In the genomic region with DNA sequence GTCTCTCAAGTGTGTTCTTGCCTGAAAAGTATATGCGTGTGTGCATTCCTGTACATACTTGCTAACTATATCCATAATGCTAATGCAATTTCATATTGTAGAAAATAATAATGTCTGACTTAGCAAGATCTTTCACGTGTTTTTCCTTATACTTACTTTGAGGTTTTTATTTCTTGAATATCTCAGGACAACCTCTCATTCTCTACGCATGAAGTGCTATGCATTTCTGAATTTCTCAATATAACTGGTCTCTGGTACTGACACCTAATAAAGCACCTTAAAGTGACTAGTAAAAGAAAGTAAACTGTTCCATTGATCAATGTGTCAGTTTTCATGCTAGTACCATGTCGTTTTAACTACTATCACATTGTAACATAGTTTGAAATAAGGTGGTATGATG, we compare ENCODE assay signal across 34 cellular contexts.
DNase-seq lines count a peak whose midpoint lies in the region; ATAC-seq, FAIRE-seq and TF ChIP-seq lines count a peak whose summit lies in the region.
"Had no signal": no experiment of that assay in that cellular context is flagged by ENCODE, and none has a peak within 500 bp of the region (broad histone marks: within the 10 kb centered on the region; RNA-seq: fewer than 3 reads in every experiment).

No MANE protein-coding gene starts in this region.

- H2BK5ac ChIP-seq in mesendoderm (ENCODE audit: low read length) = no peak overlapping the region

- no peak for TF ChIP-seq POLR2A in H54 (IDR thresholded peaks at IDR 0.05; ENCODE audit: low read depth, low read length)
- no peak for TF ChIP-seq POLR2A in K562 (conservative IDR thresholded peaks at IDR 0.05)

- no peaks in the 10 kb centered on the region for H3K9me3 ChIP-seq in Karpas-422 (ENCODE audit: low read length)
- H3K9me3 ChIP-seq in SU-DHL-6 (ENCODE audit: insufficient read depth, low read length) = no peaks in the 10 kb centered on the region
- H3K9me3 ChIP-seq in K562 (replicated peaks; ENCODE audit: control insufficient read depth, insufficient read depth, low read depth, low read length) = 0 out of 2 replicates have a peak, but pooled peaks cover 7% of the 10 kb centered on the region
- H3K9me3 ChIP-seq: A549; BE2C; BLaER1; BLaER1 treated with 17β-estradiol and CSF1 and Interleukin-3, amounts not matched to agents 10 nM and 100 nM; Caco-2 had no signal

- no peaks in the 10 kb centered on the region for H3F3A ChIP-seq in SU-DHL-6 (ENCODE audit: insufficient read depth)

- H3K79me2 ChIP-seq in Karpas-422 (ENCODE audit: low read length) (no peaks in the 10 kb centered on the region), SU-DHL-6 (ENCODE audit: insufficient read depth, low read length) (no peaks in the 10 kb centered on the region), K562 (ENCODE audit: control insufficient read depth, insufficient read depth, low read length) (peaks cover 99% of the 10 kb centered on the region), mesendoderm (ENCODE audit: control insufficient read depth, insufficient read depth, low read length) (no peaks in the 10 kb centered on the region)

- H2BK15ac ChIP-seq in mesendoderm (replicated peaks; ENCODE audit: low read depth) = no peak overlapping the region

- 3% methylated on average over 4 of the region's 4 CpGs for WGBS in K562 (ENCODE audit: insufficient coverage, low coverage, missing lambda C conversion rate)
- WGBS in mesendoderm (ENCODE audit: extremely low coverage, insufficient coverage, low lambda C conversion rate) = no CpG with 5 or more reads among the region's 4 CpGs

- H4K5ac ChIP-seq in mesendoderm (ENCODE audit: low read length) = no peak overlapping the region

- no peak overlapping the region for H2BK120ac ChIP-seq in mesendoderm (ENCODE audit: low read depth, low read length)

- CTCF ChIA-PET in K562 (lab: Yijun Ruan, JAX; ENCODE audit: low intra/inter-chr PET ratio) = no interaction called here

- H3K36me3 ChIP-seq in Karpas-422 (ENCODE audit: insufficient read depth, low read length) (no peaks in the 10 kb centered on the region), SU-DHL-6 (ENCODE audit: low read length) (peaks cover 4% of the 10 kb centered on the region; the same call in 1 of the 2 replicates), K562 (ENCODE audit: control insufficient read depth, insufficient read depth, low read length) (peaks cover 16% of the 10 kb centered on the region; the same call in 1 of the 3 replicates), mesendoderm (ENCODE audit: control insufficient read depth, insufficient read depth, low read length) (no peaks in the 10 kb centered on the region)
- H3K36me3 ChIP-seq: BE2C; BLaER1; BLaER1 treated with 17β-estradiol and CSF1 and Interleukin-3, amounts not matched to agents 10 nM and 100 nM had no signal

- intact Hi-C loops in K562 (cut with micrococcal nuclease) = no loop called here

- H3K27me3 ChIP-seq in Karpas-422 (ENCODE audit: low read length) = no peaks in the 10 kb centered on the region
- no peaks in the 10 kb centered on the region for H3K27me3 ChIP-seq in SU-DHL-6 (ENCODE audit: low read length)
- no peaks in the 10 kb centered on the region for H3K27me3 ChIP-seq in K562 (ENCODE audit: control insufficient read depth in 2 of 2, insufficient read depth in 2 of 2, low read length in 2 of 2)
- H3K27me3 ChIP-seq in mesendoderm (ENCODE audit: insufficient read depth, low read length, poor library complexity) = no peaks in the 10 kb centered on the region
- H3K27me3 ChIP-seq: BE2C; BLaER1; BLaER1 treated with 17β-estradiol and CSF1 and Interleukin-3, amounts not matched to agents 10 nM and 100 nM had no signal

- no peak overlapping the region for H3K56ac ChIP-seq in mesendoderm (ENCODE audit: low read length)

- H4K20me1 ChIP-seq in Karpas-422 (ENCODE audit: insufficient read depth, low read depth, low read length) (no peaks in the 10 kb centered on the region), SU-DHL-6 (ENCODE audit: low read depth, low read length) (no peaks in the 10 kb centered on the region), K562 (replicated peaks; ENCODE audit: control insufficient read depth, insufficient read depth, low read length) (no peaks in the 10 kb centered on the region)
- H4K20me1 ChIP-seq: BLaER1; BLaER1 treated with 17β-estradiol and CSF1 and Interleukin-3, amounts not matched to agents 10 nM and 100 nM had no signal

- no peaks in the 10 kb centered on the region for H3K9me1 ChIP-seq in K562 (ENCODE audit: control insufficient read depth, insufficient read depth, low read length)

- DNase-seq in H54 (ENCODE audit: insufficient read length, low spot score) = no peak
- no peak for DNase-seq in Karpas-422
- no peak for DNase-seq in K562 (ENCODE audit: extremely low read depth in 1 of 4, low spot score in 3 of 4)
- no peak for DNase-seq in cerebellar nuclear complex (lab: John Stamatoyannopoulos, UW)
- DNase-seq in mesendoderm = no peak
- DNase-seq: 8988T; ACHN; AML-193; BE2C; C1 segment of cervical spinal cord; Caco-2; Calu3; CD4-positive, alpha-beta memory T cell; CD4-positive, alpha-beta T cell; CD4-positive, CD25-positive, alpha-beta regulatory T cell; CD8-positive, alpha-beta memory T cell; CD8-positive, alpha-beta T cell; COR-L47; DMS 273 treated with DMSO at 0.1 percent for 48 hours; DMS153; DMS53; DMS79; DMS79 treated with DMSO at 0.1 percent for 48 hours; DND-41; EL had no signal

- TF ChIP-seq EP300 in K562 (IDR thresholded peaks at IDR 0.05; ENCODE audit: low read length) = no peak

- H2AFZ ChIP-seq in Karpas-422 (ENCODE audit: low read length) (peak overlapping the region; percentile 51), SU-DHL-6 (ENCODE audit: low read depth, low read length, severe bottlenecking) (peak overlapping the region; percentile 22), K562 (ENCODE audit: low read depth, low read length) (peak overlapping the region; percentile 61)

- H3K4me3 ChIP-seq in Karpas-422 (ENCODE audit: low read length) = peak overlapping the region; percentile 45; the same call in 1 of the 2 replicates
- no peak overlapping the region for H3K4me3 ChIP-seq in SU-DHL-6 (ENCODE audit: insufficient read depth, low read length, poor library complexity, severe bottlenecking)
- peak overlapping the region; percentile 17 for H3K4me3 ChIP-seq in K562
- no peak overlapping the region for H3K4me3 ChIP-seq in mesendoderm (ENCODE audit: low read length)
- H3K4me3 ChIP-seq: A549; BLaER1; BLaER1 treated with 17β-estradiol and CSF1 and Interleukin-3, amounts not matched to agents 10 nM and 100 nM had no signal

- H3K4me1 ChIP-seq in Karpas-422 (ENCODE audit: low read length) (peaks cover 23% of the 10 kb centered on the region), K562 (replicated peaks in 1 of 2; ENCODE audit: control insufficient read depth in 2 of 2, insufficient read depth in 2 of 2, low read length in 2 of 2) (no peaks in the 10 kb centered on the region), mesendoderm (ENCODE audit: control insufficient read depth, low read depth, low read length) (no peaks in the 10 kb centered on the region)
- H3K4me1 ChIP-seq: A549; BE2C; BLaER1; BLaER1 treated with 17β-estradiol and CSF1 and Interleukin-3, amounts not matched to agents 10 nM and 100 nM; Caco-2 had no signal

- no peak overlapping the region for H3K4ac ChIP-seq in mesendoderm (ENCODE audit: low read depth, low read length)

- no peak overlapping the region for H2AK5ac ChIP-seq in mesendoderm (ENCODE audit: low read length)

- POLR2A ChIA-PET in K562 (lab: Yijun Ruan, JAX) = interaction anchor here (0.6 to 1.5 kb wide), 2 partner anchors 15 to 16 kb away, joined by 3 read pairs; no protein-coding TSS in a partner anchor

- no peaks in the 10 kb centered on the region for H3K79me1 ChIP-seq in mesendoderm (ENCODE audit: low read length)

- in situ Hi-C loops in K562 (cut with MboI) = no loop called here

- H3K18ac ChIP-seq in mesendoderm (ENCODE audit: low read length) = no peak overlapping the region

- H3K9me2 ChIP-seq in Karpas-422 (replicated peaks; ENCODE audit: insufficient read depth, low read length) = no peaks in the 10 kb centered on the region
- H3K9me2 ChIP-seq in SU-DHL-6 (replicated peaks; ENCODE audit: insufficient read depth, low read length) = no peaks in the 10 kb centered on the region

- BruUV-seq in K562 (replicated peaks; lab: Mats Ljungman, UMichigan) = no TSS peak

- H4K8ac ChIP-seq in mesendoderm (ENCODE audit: low read depth, low read length) = no peak overlapping the region

- H3K23ac ChIP-seq in mesendoderm (ENCODE audit: low read length) = no peak overlapping the region

- H3K4me2 ChIP-seq in Karpas-422 (ENCODE audit: low read depth, low read length, poor library complexity, severe bottlenecking) (peak overlapping the region; percentile 70), SU-DHL-6 (ENCODE audit: low read depth, low read length, poor library complexity, severe bottlenecking) (no peak overlapping the region), K562 (ENCODE audit: insufficient read depth, low read length) (peak overlapping the region; percentile 71), mesendoderm (ENCODE audit: low read length) (no peak overlapping the region)
- H3K4me2 ChIP-seq: A549; BLaER1; BLaER1 treated with 17β-estradiol and CSF1 and Interleukin-3, amounts not matched to agents 10 nM and 100 nM had no signal

- H3K27ac ChIP-seq in Karpas-422 (ENCODE audit: low read length) (no peak overlapping the region), SU-DHL-6 (ENCODE audit: low read depth, low read length) (no peak overlapping the region), K562 (ENCODE audit: extremely low read depth, low read depth, low read length) (peak overlapping the region; percentile 97), mesendoderm (ENCODE audit: low read depth, low read length) (no peak overlapping the region)
- H3K27ac ChIP-seq: 22Rv1; A549; BLaER1; BLaER1 treated with 17β-estradiol and CSF1 and Interleukin-3, amounts not matched to agents 10 nM and 100 nM; C4-2B had no signal

- TF ChIP-seq RAD21 in K562 (CRISPR knock-in tag; conservative IDR thresholded peaks at IDR 0.05 in 1 of 2, IDR thresholded peaks at IDR 0.05 in 1 of 2) = no peak

- FAIRE-seq in H54 (lab: Jason Lieb, UNC) = peak; percentile 55
- FAIRE-seq in K562 (lab: Jason Lieb, UNC) = no peak
- FAIRE-seq: A549, D721Med had no signal

- H3K9ac ChIP-seq in Karpas-422 (ENCODE audit: low read length) (peak overlapping the region; percentile 37), SU-DHL-6 (ENCODE audit: low read length) (no peak overlapping the region), K562 (ENCODE audit: insufficient read depth in 1 of 2, low read depth in 2 of 2, low read length in 2 of 2) (peak overlapping the region in 1 of 2 experiments; percentile 95; a peak in 2 of 4 replicates), mesendoderm (ENCODE audit: low read length) (no peak overlapping the region)
- H3K9ac ChIP-seq: BLaER1; BLaER1 treated with 17β-estradiol and CSF1 and Interleukin-3, amounts not matched to agents 10 nM and 100 nM had no signal

- ATAC-seq in K562 (peak; percentile 23), HG02852 (IDR thresholded peaks at IDR 0.05; ENCODE audit: unreplicated experiment) (no peak), HG02885 (IDR thresholded peaks at IDR 0.05; ENCODE audit: poor library complexity, unreplicated experiment) (no peak)
- ATAC-seq: A549; CD8-positive, alpha-beta T cell had no signal

- no peak for TF ChIP-seq CTCF in SU-DHL-6 (IDR thresholded peaks at IDR 0.05; ENCODE audit: insufficient read depth, low read length, poor library complexity, severe bottlenecking)
- TF ChIP-seq CTCF in K562 (IDR thresholded peaks at IDR 0.05 in 2 of 3, conservative IDR thresholded peaks at IDR 0.05 in 1 of 3; ENCODE audit: insufficient read depth in 2 of 3, low read depth in 1 of 3, low read length in 3 of 3) = no peak

Comparison
In these comparisons a context has a peak if more than half of its experiments do, and no peak if none do; other contexts are left out.
1. H3K4me2 ChIP-seq: peak in Karpas-422 (single experiment) and K562 (single experiment); none in SU-DHL-6 (single experiment) and mesendoderm (single experiment).
2. H3K4me3 ChIP-seq: peak in Karpas-422 (single experiment) and K562 (single experiment); none in SU-DHL-6 (single experiment) and mesendoderm (single experiment).
3. Peak in every context shown above with its lines, with median percentiles within 50 percentile points of each other: H2AFZ ChIP-seq.